ENCODE assay signal across 11 cellular contexts in genomic region chr2:152337511-152337903, GRCh38. TPM values are rescaled to one million over a fixed set of nuclear protein-coding genes. Genes with fewer than 3 reads are reported as not detected.
DNase-seq lines count a peak whose midpoint lies in the region; ATAC-seq and TF ChIP-seq lines count a peak whose summit lies in the region.
"Had no signal": no experiment of that assay in that cellular context is flagged by ENCODE, and none has a peak within 500 bp of the region (broad histone marks: within the 10 kb centered on the region; RNA-seq: fewer than 3 reads in every experiment).

No MANE protein-coding gene starts in this region.

- H3K9ac ChIP-seq in iPS-15b (ENCODE audit: low read depth, low read length): no peak overlapping the region

- no peak for DNase-seq in GM23338 (ENCODE audit: low spot score)
- DNase-seq in skeletal muscle cell (ENCODE audit: low read depth): no peak
- DNase-seq in NK-92 treated with Interleukin-12 subunit alpha and Interleukin-12 subunit beta, amount 100 ng/mL, for 24 hours (lab: John Stamatoyannopoulos, UW): no peak
- DNase-seq in SHP77 treated with DMSO at 0.1 percent for 48 hours (lab: John Stamatoyannopoulos, UW): no peak
- DNase-seq in NCI-H1417 treated with DMSO at 0.1 percent for 48 hours (lab: John Stamatoyannopoulos, UW): no peak
- DNase-seq in BE2C: no peak
- DNase-seq: activated CD8-positive, alpha-beta memory T cell treated with anti-CD3 and anti-CD28 coated beads, Interleukin-2, amount 10 ng/mL, durations not matched to agents 7 days and 5 days; NCI-H345 had no signal

- H3K36me3 ChIP-seq in GM23338 (ENCODE audit: insufficient read depth) (no peaks in the 10 kb centered on the region), iPS-15b (ENCODE audit: control insufficient read depth, insufficient read depth, low read length) (no peaks in the 10 kb centered on the region), BE2C (no peaks in the 10 kb centered on the region)
- H3K36me3 ChIP-seq: brain microvascular endothelial cell had no signal

- peaks cover 55% of the 10 kb centered on the region for H4K20me1 ChIP-seq in GM23338 (replicated peaks; ENCODE audit: insufficient read depth)

- H3K4me3 ChIP-seq in GM23338 (peak overlapping the region; percentile 69), iPS-15b (ENCODE audit: low read depth, low read length) (peak overlapping the region; percentile 87), skeletal muscle cell (ENCODE audit: low read depth, low read length) (peak overlapping the region; percentile 84), BE2C (ENCODE audit: low read depth, low read length) (no peak overlapping the region)

- H3K4me3 Mint-ChIP-seq in GM23338: peak overlapping the region; percentile 90
- H3K4me3 Mint-ChIP-seq: activated CD8-positive, alpha-beta memory T cell treated with anti-CD3 and anti-CD28 coated beads, Interleukin-2, amount 10 ng/mL, durations not matched to agents 7 days and 5 days had no signal

- peaks cover 2% of the 10 kb centered on the region; the same call in 1 of the 3 replicates for H3K36me3 Mint-ChIP-seq in GM23338 (ENCODE audit: low read depth)

- H3K4me2 ChIP-seq in GM23338: peak overlapping the region; percentile 82

- H3F3A ChIP-seq in GM23338 (replicated peaks; ENCODE audit: low read depth): no peaks in the 10 kb centered on the region

- H3K9me3 ChIP-seq in iPS-15b (ENCODE audit: control insufficient read depth, insufficient read depth, low read length): no peaks in the 10 kb centered on the region
- no peaks in the 10 kb centered on the region for H3K9me3 ChIP-seq in BE2C

- TF ChIP-seq CTCF in GM23338 (conservative IDR thresholded peaks at IDR 0.05; ENCODE audit: low read depth in 2 of 2) (no peak), BE2C (IDR thresholded peaks at IDR 0.05; ENCODE audit: low read depth, low read length) (no peak)

- peaks cover 4% of the 10 kb centered on the region; the same call in 1 of the 2 replicates for H3K27me3 ChIP-seq in GM23338 (ENCODE audit: insufficient read depth)
- H3K27me3 ChIP-seq in iPS-15b (ENCODE audit: control insufficient read depth, insufficient read depth, low read length): peaks cover 4% of the 10 kb centered on the region
- no peaks in the 10 kb centered on the region for H3K27me3 ChIP-seq in BE2C
- H3K27me3 ChIP-seq: brain microvascular endothelial cell had no signal

- no peaks in the 10 kb centered on the region for H3K9me3 Mint-ChIP-seq in GM23338

- ATAC-seq in GM23338: no peak
- ATAC-seq: activated CD8-positive, alpha-beta memory T cell treated with anti-CD3 and anti-CD28 coated beads, Interleukin-2, amount 10 ng/mL, durations not matched to agents 7 days and 5 days had no signal

- peaks cover 42% of the 10 kb centered on the region for H3K4me1 Mint-ChIP-seq in GM23338

- peaks cover 64% of the 10 kb centered on the region for H3K79me2 ChIP-seq in GM23338 (replicated peaks; ENCODE audit: insufficient read depth)

- no peaks in the 10 kb centered on the region for H3K9me2 ChIP-seq in GM23338 (ENCODE audit: insufficient read depth)

- H3K27ac Mint-ChIP-seq in GM23338: no peak overlapping the region
- H3K27ac Mint-ChIP-seq: activated CD8-positive, alpha-beta memory T cell treated with anti-CD3 and anti-CD28 coated beads, Interleukin-2, amount 10 ng/mL, durations not matched to agents 7 days and 5 days had no signal

- H3K27me3 Mint-ChIP-seq in GM23338 (ENCODE audit: insufficient read depth, low read depth, poor library complexity): peaks cover 9% of the 10 kb centered on the region

- no peak overlapping the region for H2AFZ ChIP-seq in GM23338

- H3K27ac ChIP-seq in GM23338 (ENCODE audit: low read depth): no peak overlapping the region
- peak overlapping the region; percentile 87 for H3K27ac ChIP-seq in angular gyrus (ENCODE audit: low read depth, low read length)
- H3K27ac ChIP-seq: brain microvascular endothelial cell had no signal

- H3K4me1 ChIP-seq in GM23338 (ENCODE audit: insufficient read depth) (peaks cover 37% of the 10 kb centered on the region), iPS-15b (ENCODE audit: control insufficient read depth, insufficient read depth, low read length) (peaks cover 11% of the 10 kb centered on the region), BE2C (no peaks in the 10 kb centered on the region)

TF ChIP-seq in GM23338, 12 proteins besides CTCF, POLR2A, EP300 and RAD21:
- TF ChIP-seq CREB1 (CRISPR knock-in tag; IDR thresholded peaks at IDR 0.05; ENCODE audit: low read depth) (no peak), EZH2phosphoT487 (IDR thresholded peaks at IDR 0.05; ENCODE audit: unreplicated experiment) (no peak)

RNA-seq across cellular contexts. Expression of gene FMNL2, which starts 2.5 kb away (rescaled TPM):
- total RNA-seq in GM23338 (2014; rRNA removed; shearing (Covaris generic)): 43.0 and 45.4 TPM in 2 replicates
- 14.5 and 16.5 TPM in 2 replicates for polyA plus RNA-seq in GM23338 (2016; fragmentation: Nextera tagmentation; extraction: Ambion mirVana)
- 2.9 TPM for polyA plus RNA-seq in BE2C (2012; ENCODE audit: insufficient read depth, insufficient read length, low read depth)
